Comparison of ENCODE assay signal across 1 cellular context in the genomic region with DNA sequence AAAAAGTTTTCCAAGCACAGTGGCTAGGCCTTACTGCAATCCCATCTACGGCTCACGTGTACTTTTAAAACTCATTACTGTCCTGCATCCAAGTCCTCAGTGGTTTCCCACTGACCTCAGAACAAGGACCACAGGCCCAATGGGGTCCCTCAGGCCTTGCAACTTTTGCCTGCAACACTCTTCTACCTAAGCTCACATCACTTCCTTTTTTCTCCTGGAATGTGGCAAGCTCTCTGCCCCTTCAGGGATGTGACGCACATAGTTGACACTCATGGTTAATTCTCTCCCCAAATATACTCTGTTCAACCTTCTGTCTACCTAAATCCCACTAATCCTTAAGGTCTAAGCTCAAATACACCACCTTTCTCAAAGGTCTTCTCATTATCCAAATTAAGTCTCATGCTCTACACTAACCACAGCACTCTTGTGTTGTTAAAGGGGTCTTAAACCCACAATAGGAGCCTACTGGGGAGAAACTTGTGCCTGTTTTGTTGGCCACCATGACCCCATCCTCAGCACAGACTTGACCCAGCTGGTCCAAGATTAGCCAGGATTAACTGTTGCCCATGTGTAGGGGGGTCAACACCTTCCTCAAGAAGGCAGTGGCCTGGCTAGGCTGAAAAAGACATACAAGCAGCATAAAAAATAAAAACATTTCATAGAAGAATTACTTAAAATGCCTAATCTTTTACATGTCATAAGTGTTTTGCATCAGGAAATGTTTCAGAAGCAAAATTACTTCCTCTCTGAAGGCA.
TF ChIP-seq lines count a peak whose summit lies in the region.

No MANE protein-coding gene starts in this region.

TF ChIP-seq in H1, 55 proteins besides CTCF, POLR2A, EP300 and RAD21:
- TF ChIP-seq CEBPB (IDR thresholded peaks at IDR 0.05; ENCODE audit: low read depth, low read length) = no peak
- no peak for TF ChIP-seq RBBP5 (IDR thresholded peaks at IDR 0.05; ENCODE audit: borderline replicate concordance, low read depth, low read length)
- no peak for TF ChIP-seq TAF7 (optimal IDR thresholded peaks at IDR 0.05; ENCODE audit: borderline replicate concordance, low read depth, low read length)
- TF ChIP-seq, protein P1, sequence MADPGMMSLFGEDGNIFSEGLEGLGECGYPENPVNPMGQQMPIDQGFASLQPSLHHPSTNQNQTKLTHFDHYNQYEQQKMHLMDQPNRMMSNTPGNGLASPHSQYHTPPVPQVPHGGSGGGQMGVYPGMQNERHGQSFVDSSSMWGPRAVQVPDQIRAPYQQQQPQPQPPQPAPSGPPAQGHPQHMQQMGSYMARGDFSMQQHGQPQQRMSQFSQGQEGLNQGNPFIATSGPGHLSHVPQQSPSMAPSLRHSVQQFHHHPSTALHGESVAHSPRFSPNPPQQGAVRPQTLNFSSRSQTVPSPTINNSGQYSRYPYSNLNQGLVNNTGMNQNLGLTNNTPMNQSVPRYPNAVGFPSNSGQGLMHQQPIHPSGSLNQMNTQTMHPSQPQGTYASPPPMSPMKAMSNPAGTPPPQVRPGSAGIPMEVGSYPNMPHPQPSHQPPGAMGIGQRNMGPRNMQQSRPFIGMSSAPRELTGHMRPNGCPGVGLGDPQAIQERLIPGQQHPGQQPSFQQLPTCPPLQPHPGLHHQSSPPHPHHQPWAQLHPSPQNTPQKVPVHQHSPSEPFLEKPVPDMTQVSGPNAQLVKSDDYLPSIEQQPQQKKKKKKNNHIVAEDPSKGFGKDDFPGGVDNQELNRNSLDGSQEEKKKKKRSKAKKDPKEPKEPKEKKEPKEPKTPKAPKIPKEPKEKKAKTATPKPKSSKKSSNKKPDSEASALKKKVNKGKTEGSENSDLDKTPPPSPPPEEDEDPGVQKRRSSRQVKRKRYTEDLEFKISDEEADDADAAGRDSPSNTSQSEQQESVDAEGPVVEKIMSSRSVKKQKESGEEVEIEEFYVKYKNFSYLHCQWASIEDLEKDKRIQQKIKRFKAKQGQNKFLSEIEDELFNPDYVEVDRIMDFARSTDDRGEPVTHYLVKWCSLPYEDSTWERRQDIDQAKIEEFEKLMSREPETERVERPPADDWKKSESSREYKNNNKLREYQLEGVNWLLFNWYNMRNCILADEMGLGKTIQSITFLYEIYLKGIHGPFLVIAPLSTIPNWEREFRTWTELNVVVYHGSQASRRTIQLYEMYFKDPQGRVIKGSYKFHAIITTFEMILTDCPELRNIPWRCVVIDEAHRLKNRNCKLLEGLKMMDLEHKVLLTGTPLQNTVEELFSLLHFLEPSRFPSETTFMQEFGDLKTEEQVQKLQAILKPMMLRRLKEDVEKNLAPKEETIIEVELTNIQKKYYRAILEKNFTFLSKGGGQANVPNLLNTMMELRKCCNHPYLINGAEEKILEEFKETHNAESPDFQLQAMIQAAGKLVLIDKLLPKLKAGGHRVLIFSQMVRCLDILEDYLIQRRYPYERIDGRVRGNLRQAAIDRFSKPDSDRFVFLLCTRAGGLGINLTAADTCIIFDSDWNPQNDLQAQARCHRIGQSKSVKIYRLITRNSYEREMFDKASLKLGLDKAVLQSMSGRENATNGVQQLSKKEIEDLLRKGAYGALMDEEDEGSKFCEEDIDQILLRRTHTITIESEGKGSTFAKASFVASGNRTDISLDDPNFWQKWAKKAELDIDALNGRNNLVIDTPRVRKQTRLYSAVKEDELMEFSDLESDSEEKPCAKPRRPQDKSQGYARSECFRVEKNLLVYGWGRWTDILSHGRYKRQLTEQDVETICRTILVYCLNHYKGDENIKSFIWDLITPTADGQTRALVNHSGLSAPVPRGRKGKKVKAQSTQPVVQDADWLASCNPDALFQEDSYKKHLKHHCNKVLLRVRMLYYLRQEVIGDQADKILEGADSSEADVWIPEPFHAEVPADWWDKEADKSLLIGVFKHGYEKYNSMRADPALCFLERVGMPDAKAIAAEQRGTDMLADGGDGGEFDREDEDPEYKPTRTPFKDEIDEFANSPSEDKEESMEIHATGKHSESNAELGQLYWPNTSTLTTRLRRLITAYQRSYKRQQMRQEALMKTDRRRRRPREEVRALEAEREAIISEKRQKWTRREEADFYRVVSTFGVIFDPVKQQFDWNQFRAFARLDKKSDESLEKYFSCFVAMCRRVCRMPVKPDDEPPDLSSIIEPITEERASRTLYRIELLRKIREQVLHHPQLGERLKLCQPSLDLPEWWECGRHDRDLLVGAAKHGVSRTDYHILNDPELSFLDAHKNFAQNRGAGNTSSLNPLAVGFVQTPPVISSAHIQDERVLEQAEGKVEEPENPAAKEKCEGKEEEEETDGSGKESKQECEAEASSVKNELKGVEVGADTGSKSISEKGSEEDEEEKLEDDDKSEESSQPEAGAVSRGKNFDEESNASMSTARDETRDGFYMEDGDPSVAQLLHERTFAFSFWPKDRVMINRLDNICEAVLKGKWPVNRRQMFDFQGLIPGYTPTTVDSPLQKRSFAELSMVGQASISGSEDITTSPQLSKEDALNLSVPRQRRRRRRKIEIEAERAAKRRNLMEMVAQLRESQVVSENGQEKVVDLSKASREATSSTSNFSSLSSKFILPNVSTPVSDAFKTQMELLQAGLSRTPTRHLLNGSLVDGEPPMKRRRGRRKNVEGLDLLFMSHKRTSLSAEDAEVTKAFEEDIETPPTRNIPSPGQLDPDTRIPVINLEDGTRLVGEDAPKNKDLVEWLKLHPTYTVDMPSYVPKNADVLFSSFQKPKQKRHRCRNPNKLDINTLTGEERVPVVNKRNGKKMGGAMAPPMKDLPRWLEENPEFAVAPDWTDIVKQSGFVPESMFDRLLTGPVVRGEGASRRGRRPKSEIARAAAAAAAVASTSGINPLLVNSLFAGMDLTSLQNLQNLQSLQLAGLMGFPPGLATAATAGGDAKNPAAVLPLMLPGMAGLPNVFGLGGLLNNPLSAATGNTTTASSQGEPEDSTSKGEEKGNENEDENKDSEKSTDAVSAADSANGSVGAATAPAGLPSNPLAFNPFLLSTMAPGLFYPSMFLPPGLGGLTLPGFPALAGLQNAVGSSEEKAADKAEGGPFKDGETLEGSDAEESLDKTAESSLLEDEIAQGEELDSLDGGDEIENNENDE (IDR thresholded peaks at IDR 0.05; ENCODE audit: insufficient replicate concordance, low read length) = no peak
- TF ChIP-seq SP2 (IDR thresholded peaks at IDR 0.05; ENCODE audit: low read length) = no peak
- no peak for TF ChIP-seq EZH2 (IDR thresholded peaks at IDR 0.05; ENCODE audit: low read depth, low read length, severe bottlenecking)
- no peak; the same call in 1 of the 2 replicates for TF ChIP-seq POLR2AphosphoS5 (IDR thresholded peaks at IDR 0.05; ENCODE audit: low read depth, low read length)
- no peak for TF ChIP-seq ASH2L (IDR thresholded peaks at IDR 0.05; ENCODE audit: low read length)
- TF ChIP-seq FOSL1 (IDR thresholded peaks at IDR 0.05; ENCODE audit: insufficient read depth, low read depth, low read length) = no peak
- TF ChIP-seq BRCA1 (IDR thresholded peaks at IDR 0.05; ENCODE audit: low read depth, low read length) = no peak
- no peak for TF ChIP-seq PHF8 (conservative IDR thresholded peaks at IDR 0.05; ENCODE audit: low read depth, low read length)
- TF ChIP-seq SP1 (IDR thresholded peaks at IDR 0.05; ENCODE audit: low read depth, low read length) = no peak
